6 cellular contexts compared by ENCODE assay signal in the genomic region with DNA sequence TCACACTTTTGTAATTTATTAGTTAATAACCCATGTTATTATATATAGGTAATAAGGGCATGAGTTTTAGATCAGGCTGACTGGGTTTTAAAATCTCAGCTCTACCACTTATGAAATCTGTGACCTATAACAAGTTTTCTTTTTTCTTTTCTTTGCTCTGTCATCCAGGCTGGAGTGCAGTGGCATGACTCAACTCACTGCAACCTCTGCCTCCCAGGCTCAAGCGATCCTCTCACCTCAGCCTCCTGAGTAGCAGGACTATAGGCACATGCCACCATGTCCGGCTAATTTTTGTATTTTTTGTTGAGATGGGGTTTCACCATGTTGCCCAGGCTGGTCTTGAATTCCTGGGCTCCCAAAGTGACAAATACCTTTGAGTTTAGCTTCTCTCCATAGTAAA.
A peak's percentile ranks its signal among the peaks of the same experiment; 100 is the strongest.
DNase-seq lines count a peak whose midpoint lies in the region; FAIRE-seq and TF ChIP-seq lines count a peak whose summit lies in the region.
"Not testable (repeated sequence)": the region's sequence is repeated elsewhere in the genome, so short reads cannot be mapped to it uniquely, and the experiment has no call there.

No MANE protein-coding gene starts in this region.

- not testable (repeated sequence) for H3K27me3 ChIP-seq in Karpas-422 (ENCODE audit: low read length); WERI-Rb-1 (ENCODE audit: insufficient read depth, low read depth, severe bottlenecking)

- DNase-seq in H54 (ENCODE audit: insufficient read length, low spot score); Karpas-422; WERI-Rb-1; activated T-helper 1 cell treated with anti-CD3 and anti-CD28 coated beads, Interleukin-12 subunit alpha, Interleukin-12 subunit beta, Interleukin-2, Interleukin-4 antibody, amounts not matched to agents 30 ng/mL and 10 ng/mL and 1 ng/mL, durations not matched to agents 14 hours and 24 hours and 36 hours (ENCODE audit: low spot score); epithelial cell of prostate (ENCODE audit: low read depth, low spot score): not testable (repeated sequence)
- peak; percentile 5 for DNase-seq in stimulated activated CD4-positive, alpha-beta T cell treated with anti-CD3 and anti-CD28 coated beads, Interleukin-15, amount 100 ng/mL, for 24 hours

- intact Hi-C loops in activated T-helper 1 cell treated with anti-CD3 and anti-CD28 coated beads, Interleukin-12 subunit alpha, Interleukin-12 subunit beta, Interleukin-2, Interleukin-4 antibody, amounts not matched to agents 30 ng/mL and 10 ng/mL and 1 ng/mL, durations not matched to agents 14 hours and 24 hours and 36 hours (cut with micrococcal nuclease), result loop anchor here (2.0 to 5.0 kb wide), 7 partner anchors 16 to 298 kb away; no protein-coding TSS in a partner anchor

- peak; percentile 33 for FAIRE-seq in H54 (lab: Jason Lieb, UNC)

- not testable (repeated sequence) for H3K36me3 Mint-ChIP-seq in activated T-helper 1 cell treated with anti-CD3 and anti-CD28 coated beads, Interleukin-12 subunit alpha, Interleukin-12 subunit beta, Interleukin-2, Interleukin-4 antibody, amounts not matched to agents 30 ng/mL and 10 ng/mL and 1 ng/mL, durations not matched to agents 14 hours and 24 hours and 36 hours (ENCODE audit: low read depth)

- not testable (repeated sequence) for H3K27me3 Mint-ChIP-seq in activated T-helper 1 cell treated with anti-CD3 and anti-CD28 coated beads, Interleukin-12 subunit alpha, Interleukin-12 subunit beta, Interleukin-2, Interleukin-4 antibody, amounts not matched to agents 30 ng/mL and 10 ng/mL and 1 ng/mL, durations not matched to agents 14 hours and 24 hours and 36 hours (ENCODE audit: insufficient read depth)

- not testable (repeated sequence) for H3K36me3 ChIP-seq in Karpas-422 (ENCODE audit: insufficient read depth, low read length); WERI-Rb-1

- not testable (repeated sequence) for H3K9me2 ChIP-seq in Karpas-422 (replicated peaks; ENCODE audit: insufficient read depth, low read length)

- H3K9me3 Mint-ChIP-seq in activated T-helper 1 cell treated with anti-CD3 and anti-CD28 coated beads, Interleukin-12 subunit alpha, Interleukin-12 subunit beta, Interleukin-2, Interleukin-4 antibody, amounts not matched to agents 30 ng/mL and 10 ng/mL and 1 ng/mL, durations not matched to agents 14 hours and 24 hours and 36 hours, result not testable (repeated sequence)

- not testable (repeated sequence) for H4K20me1 ChIP-seq in Karpas-422 (ENCODE audit: insufficient read depth, low read depth, low read length)

- 0 out of 2 replicates have a peak overlapping the region, but pooled peaks have one; percentile 17 for H2AFZ ChIP-seq in Karpas-422 (ENCODE audit: low read length)

- H3K9me3 ChIP-seq in Karpas-422 (ENCODE audit: low read length); WERI-Rb-1 (ENCODE audit: severe bottlenecking): not testable (repeated sequence)

- not testable (repeated sequence) for TF ChIP-seq POLR2A in H54 (IDR thresholded peaks at IDR 0.05; ENCODE audit: low read depth, low read length)

- TF ChIP-seq CTCF in WERI-Rb-1 (IDR thresholded peaks at IDR 0.05; ENCODE audit: low read depth, low read length), result not testable (repeated sequence)

- H3K9ac ChIP-seq in Karpas-422 (ENCODE audit: low read length), result not testable (repeated sequence)

- not testable (repeated sequence) for H3K4me3 ChIP-seq in Karpas-422 (ENCODE audit: low read length); WERI-Rb-1 (ENCODE audit: low read depth, low read length)

- not testable (repeated sequence) for H3K79me2 ChIP-seq in Karpas-422 (ENCODE audit: low read length)

- H3K4me1 Mint-ChIP-seq in activated T-helper 1 cell treated with anti-CD3 and anti-CD28 coated beads, Interleukin-12 subunit alpha, Interleukin-12 subunit beta, Interleukin-2, Interleukin-4 antibody, amounts not matched to agents 30 ng/mL and 10 ng/mL and 1 ng/mL, durations not matched to agents 14 hours and 24 hours and 36 hours (ENCODE audit: low read depth), result peaks cover 22% of the 10 kb centered on the region

- not testable (repeated sequence) for H3K4me3 Mint-ChIP-seq in activated T-helper 1 cell treated with anti-CD3 and anti-CD28 coated beads, Interleukin-12 subunit alpha, Interleukin-12 subunit beta, Interleukin-2, Interleukin-4 antibody, amounts not matched to agents 30 ng/mL and 10 ng/mL and 1 ng/mL, durations not matched to agents 14 hours and 24 hours and 36 hours

- not testable (repeated sequence) for H3K4me2 ChIP-seq in Karpas-422 (ENCODE audit: low read depth, low read length, poor library complexity, severe bottlenecking)

- H3K27ac Mint-ChIP-seq in activated T-helper 1 cell treated with anti-CD3 and anti-CD28 coated beads, Interleukin-12 subunit alpha, Interleukin-12 subunit beta, Interleukin-2, Interleukin-4 antibody, amounts not matched to agents 30 ng/mL and 10 ng/mL and 1 ng/mL, durations not matched to agents 14 hours and 24 hours and 36 hours, result peak overlapping the region; percentile 66

- H3K27ac ChIP-seq in Karpas-422 (ENCODE audit: low read length), result not testable (repeated sequence)
- H3K27ac ChIP-seq in WERI-Rb-1 (peak overlapping the region; percentile 66), epithelial cell of prostate (peak overlapping the region; percentile 1)

- peaks cover 12% of the 10 kb centered on the region for H3K4me1 ChIP-seq in Karpas-422 (ENCODE audit: low read length)
